ENCODE assay signal across 9 cellular contexts in the genomic region with DNA sequence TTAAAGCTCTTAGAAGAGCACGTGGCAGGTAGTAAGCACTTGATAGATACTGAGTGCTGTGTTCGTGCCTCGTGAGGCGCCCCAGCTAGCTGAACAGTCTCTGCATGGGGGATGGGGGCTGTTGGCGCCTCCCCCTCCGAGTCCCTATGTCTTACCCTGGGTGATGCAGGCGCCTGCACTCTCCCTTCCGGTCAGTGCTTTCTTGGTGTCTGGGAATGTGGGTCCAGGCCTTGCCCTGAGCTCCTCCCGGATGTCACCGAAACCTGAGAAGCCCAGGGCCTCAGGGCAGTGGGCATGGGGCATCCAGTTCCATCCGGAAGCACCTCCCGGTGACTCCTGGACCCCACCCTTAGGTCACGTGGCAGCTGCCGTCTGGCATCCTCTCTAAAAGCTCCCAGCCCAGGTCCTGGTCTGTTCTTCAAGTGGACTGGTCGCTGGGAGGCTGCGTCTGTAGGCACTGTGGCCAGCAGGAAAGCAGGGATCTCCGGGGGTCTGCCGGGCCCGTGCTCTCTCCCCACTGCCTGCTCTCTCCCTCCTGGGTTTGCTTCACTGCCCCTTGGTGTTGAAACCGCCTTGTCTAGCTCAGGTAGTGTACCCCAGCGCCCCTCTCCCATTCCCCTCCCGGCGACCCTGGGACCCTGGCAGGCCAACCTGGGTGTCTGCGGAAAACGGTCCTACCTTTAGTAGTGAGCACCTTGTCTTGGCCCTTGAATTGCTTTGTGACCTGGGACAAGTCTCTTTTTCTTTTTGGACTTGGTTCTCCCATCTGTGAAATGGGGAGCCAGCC. TPM values are rescaled to one million over a fixed set of nuclear protein-coding genes. Genes with fewer than 3 reads are reported as not detected.
DNase-seq lines count a peak whose midpoint lies in the region; ATAC-seq and TF ChIP-seq lines count a peak whose summit lies in the region.
"Not testable (repeated sequence)": the region's sequence is repeated elsewhere in the genome, so short reads cannot be mapped to it uniquely, and the experiment has no call there.
"Had no signal": no experiment of that assay in that cellular context is flagged by ENCODE, and none has a peak within 500 bp of the region (broad histone marks: within the 10 kb centered on the region; RNA-seq: fewer than 3 reads in every experiment).

No MANE protein-coding gene starts in this region.

- not testable (repeated sequence) for H3K27me3 ChIP-seq in parathyroid adenoma (ENCODE audit: control insufficient read depth, insufficient read depth, low read length); aorta (ENCODE audit: control insufficient read depth in 1 of 2, insufficient read depth in 2 of 2, low read length in 1 of 2)

- H3K9ac ChIP-seq in parathyroid adenoma: not testable (repeated sequence)

- peak; percentile 2 for ATAC-seq in esophagus mucosa
- ATAC-seq in aorta (ENCODE audit: low FRiP score): peak; percentile 1

- TF ChIP-seq CTCF in parathyroid adenoma (IDR thresholded peaks at IDR 0.05): not testable (repeated sequence)

- intact Hi-C loops in aorta (cut with DNase I): not testable (repeated sequence)

- peak overlapping the region; percentile 11 for H3K27ac ChIP-seq in parathyroid adenoma
- not testable (repeated sequence) for H3K27ac ChIP-seq in aorta (ENCODE audit: low read depth in 1 of 2, low read length in 2 of 2)

- H3K79me2 ChIP-seq in parathyroid adenoma: not testable (repeated sequence)

- H3K4me1 ChIP-seq in parathyroid adenoma; aorta (ENCODE audit: control insufficient read depth in 1 of 2, insufficient read depth in 2 of 2, low read length in 2 of 2): not testable (repeated sequence)

- 86 to 87% methylated on average over 19 to 23 of the region's 25 CpGs for WGBS in aorta, 2 donors

- DNase-seq in EL (peak; percentile 17), HS-27A (ENCODE audit: low read depth) (peak; percentile 14), NCI-H748 (lab: John Stamatoyannopoulos, UW; ENCODE audit: unreplicated experiment) (peak; percentile 28), SW 1271 (lab: John Stamatoyannopoulos, UW) (peak; percentile 50 to 62), left kidney (ENCODE audit: low read depth, low spot score) (peak; percentile 87), aorta (peak in 1 of 2 donors; percentile 66)

- not testable (repeated sequence) for H3K36me3 ChIP-seq in parathyroid adenoma (ENCODE audit: control insufficient read depth, insufficient read depth, low read length); aorta (ENCODE audit: control insufficient read depth in 1 of 2, insufficient read depth in 2 of 2, low read length in 1 of 2)

- H3K9me3 ChIP-seq in parathyroid adenoma (ENCODE audit: control insufficient read depth, low read length); aorta (ENCODE audit: control insufficient read depth, low read length): not testable (repeated sequence)

- peak overlapping the region; percentile 11 for H2AFZ ChIP-seq in parathyroid adenoma

- H3K4me3 ChIP-seq in parathyroid adenoma (ENCODE audit: low read depth, low read length); aorta (ENCODE audit: low read length in 2 of 2): not testable (repeated sequence)

- not testable (repeated sequence) for H3K4me2 ChIP-seq in parathyroid adenoma (ENCODE audit: low read length)

RNA-seq across cellular contexts. Expression of gene KCNJ12, which starts 34.9 kb away (rescaled TPM):
- total RNA-seq in esophagus mucosa: not detected
- total RNA-seq in aorta: 1 to 10 TPM; 2.9 to 4.0 TPM
- under 1 TPM in 1 of 2 donors, not detected in 1; 0.13 TPM for polyA plus RNA-seq in aorta
- polyA plus RNA-seq: CD4-positive, CD25-positive, alpha-beta regulatory T cell had no signal
